ENCODE assay signal across 15 cellular contexts in the genomic region with DNA sequence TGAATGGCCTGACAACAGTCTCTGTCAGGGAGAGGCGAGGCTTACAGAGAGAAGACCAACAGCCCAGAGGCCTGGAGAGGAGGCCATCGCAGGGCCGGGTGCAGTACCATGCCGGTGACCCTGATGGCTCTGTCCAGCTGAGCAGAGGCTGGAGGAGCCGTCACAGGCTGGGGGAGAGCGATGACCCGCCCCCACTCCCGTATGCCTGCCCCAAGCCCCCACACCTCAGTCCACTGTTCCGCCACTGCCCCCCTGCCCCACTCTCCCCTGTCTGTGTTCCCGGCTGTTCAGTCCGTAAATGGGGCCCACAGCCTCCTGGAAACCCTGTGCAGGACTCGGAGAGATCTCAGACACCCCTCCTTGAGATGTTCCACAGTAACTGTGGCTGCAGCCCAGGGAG. TPM values are rescaled to one million over a fixed set of nuclear protein-coding genes. Genes with fewer than 3 reads are reported as not detected.
"Had no signal": no experiment of that assay in that cellular context is flagged by ENCODE, and none has a peak within 500 bp of the region (broad histone marks: within the 10 kb centered on the region; RNA-seq: fewer than 3 reads in every experiment).

No MANE protein-coding gene starts in this region.

- H3K9me3 ChIP-seq: SK-N-SH, tibial nerve had no signal

- H3K36me3 Mint-ChIP-seq: brain, WTC11 had no signal

- H3K4me3 ChIP-seq: tibial nerve had no signal

- H3K27me3 Mint-ChIP-seq: activated CD4-positive, alpha-beta T cell treated with anti-CD3 and anti-CD28 coated beads, Interleukin-2, amount 10 ng/mL, durations not matched to agents 24 days and 14 days had no signal

- DNase-seq: activated CD4-positive, alpha-beta T cell treated with anti-CD3 and anti-CD28 coated beads, Interleukin-2, amount 10 ng/mL, durations not matched to agents 24 days and 14 days; activated CD8-positive, alpha-beta memory T cell treated with anti-CD3 and anti-CD28 coated beads for 24 hours; activated naive CD4-positive, alpha-beta T cell treated with anti-CD3 and anti-CD28 coated beads, Interleukin-2, amount 50 U/mL, for 16 hours; amniotic stem cell; erythroblast; hypothalamus; nephron progenitor cell; SK-N-SH; stimulated activated CD4-positive, alpha-beta T cell treated with anti-CD3 and anti-CD28 coated beads, Interleukin-4, amount 100 ng/mL, for 4 hours had no signal

- H3K4me3 Mint-ChIP-seq: activated CD4-positive, alpha-beta T cell treated with anti-CD3 and anti-CD28 coated beads, Interleukin-2, amount 10 ng/mL, durations not matched to agents 24 days and 14 days; brain; dendritic cell treated with granulocyte-macrophage colony-stimulating factor and Interleukin-4, amounts not matched to agents 40 ng/mL and 50 ng/mL, for 4 days; nephron progenitor cell; T-helper 1 cell treated with Interleukin-12 subunit alpha and Interleukin-12 subunit beta and Interleukin-4 antibody, amounts not matched to agents 30 μg/mL and 1 μg/mL, for 36 hours; WTC11 had no signal

- H3K9me3 Mint-ChIP-seq: activated CD4-positive, alpha-beta T cell treated with anti-CD3 and anti-CD28 coated beads, Interleukin-2, amount 10 ng/mL, durations not matched to agents 24 days and 14 days; brain; dendritic cell treated with granulocyte-macrophage colony-stimulating factor and Interleukin-4, amounts not matched to agents 40 ng/mL and 50 ng/mL, for 4 days; nephron progenitor cell; T-helper 1 cell treated with Interleukin-12 subunit alpha and Interleukin-12 subunit beta and Interleukin-4 antibody, amounts not matched to agents 30 μg/mL and 1 μg/mL, for 36 hours; WTC11 had no signal

- H3K27ac Mint-ChIP-seq: dendritic cell treated with granulocyte-macrophage colony-stimulating factor and Interleukin-4, amounts not matched to agents 40 ng/mL and 50 ng/mL, for 4 days; nephron progenitor cell; T-helper 1 cell treated with Interleukin-12 subunit alpha and Interleukin-12 subunit beta and Interleukin-4 antibody, amounts not matched to agents 30 μg/mL and 1 μg/mL, for 36 hours; WTC11 had no signal

- H3K36me3 ChIP-seq: tibial nerve had no signal

- H3K4me1 ChIP-seq: tibial nerve had no signal

- H3K4me1 Mint-ChIP-seq: activated CD4-positive, alpha-beta T cell treated with anti-CD3 and anti-CD28 coated beads, Interleukin-2, amount 10 ng/mL, durations not matched to agents 24 days and 14 days had no signal

- ATAC-seq: WTC11 had no signal

- H3K27ac ChIP-seq: tibial nerve had no signal

RNA-seq across cellular contexts. Expression of a gene that starts 29.4 kb away (rescaled TPM):
- total RNA-seq: osteoblast had no signal
